9 cellular contexts compared by ENCODE assay signal in genomic region chr11:60985991-60986915, GRCh38. TPM values are rescaled to one million over a fixed set of nuclear protein-coding genes. Genes with fewer than 3 reads are reported as not detected.
A peak's percentile ranks its signal among the peaks of the same experiment; 100 is the strongest.
DNase-seq lines count a peak whose midpoint lies in the region; ATAC-seq and TF ChIP-seq lines count a peak whose summit lies in the region.
"Had no signal": no experiment of that assay in that cellular context is flagged by ENCODE, and none has a peak within 500 bp of the region (broad histone marks: within the 10 kb centered on the region; RNA-seq: fewer than 3 reads in every experiment).

No MANE protein-coding gene starts in this region.

- intact Hi-C loops in activated CD4-positive, alpha-beta T cell treated with anti-CD3 and anti-CD28 coated beads, Interleukin-2, amount 10 ng/mL, durations not matched to agents 24 days and 14 days (cut with micrococcal nuclease), result loop anchor here (1.0 to 2.0 kb wide), 8 partner anchors 8 to 131 kb away; partner anchors contain the start of gene TMEM109

- no peak overlapping the region for H3K4me3 ChIP-seq in choroid plexus epithelial cell (ENCODE audit: low read depth, low read length)
- H3K4me3 ChIP-seq: GM12878 had no signal

- no peaks in the 10 kb centered on the region for H3K27me3 Mint-ChIP-seq in activated CD4-positive, alpha-beta T cell treated with anti-CD3 and anti-CD28 coated beads, Interleukin-2, amount 10 ng/mL, durations not matched to agents 24 days and 14 days

- DNase-seq in HT-29 (ENCODE audit: low spot score) (peak; percentile 64), choroid plexus epithelial cell (ENCODE audit: low read depth) (peak; percentile 37), DMS114 treated with DMSO at 0.1 percent for 48 hours (lab: John Stamatoyannopoulos, UW; ENCODE audit: unreplicated experiment) (no peak), Ammon's horn (ENCODE audit: low spot score) (no peak)
- DNase-seq in activated CD4-positive, alpha-beta T cell treated with anti-CD3 and anti-CD28 coated beads, Interleukin-2, amount 10 ng/mL, durations not matched to agents 24 days and 14 days, result peak; percentile 95
- DNase-seq in stimulated activated CD4-positive, alpha-beta T cell treated with anti-CD3 and anti-CD28 coated beads, TNF-alpha, amount 100 ng/mL, for 48 hours (ENCODE audit: low read depth in 3 of 3), result peak; percentile 83 to 94 (median 84)

- ATAC-seq in GM19395 (IDR thresholded peaks at IDR 0.05; ENCODE audit: unreplicated experiment) (no peak), GM19452 (IDR thresholded peaks at IDR 0.05; ENCODE audit: unreplicated experiment) (no peak)
- ATAC-seq: GM12878 had no signal

- H3K36me3 Mint-ChIP-seq in activated CD4-positive, alpha-beta T cell treated with anti-CD3 and anti-CD28 coated beads, Interleukin-2, amount 10 ng/mL, durations not matched to agents 24 days and 14 days (ENCODE audit: low read depth), result peaks cover 82% of the 10 kb centered on the region

- H3K9me3 Mint-ChIP-seq in activated CD4-positive, alpha-beta T cell treated with anti-CD3 and anti-CD28 coated beads, Interleukin-2, amount 10 ng/mL, durations not matched to agents 24 days and 14 days, result no peaks in the 10 kb centered on the region

- no peak for TF ChIP-seq CTCF in choroid plexus epithelial cell (conservative IDR thresholded peaks at IDR 0.05; ENCODE audit: low read depth, low read length)

- H3K4me3 Mint-ChIP-seq in activated CD4-positive, alpha-beta T cell treated with anti-CD3 and anti-CD28 coated beads, Interleukin-2, amount 10 ng/mL, durations not matched to agents 24 days and 14 days, result peak overlapping the region; percentile 84

- peak overlapping the region; percentile 94 for H3K27ac Mint-ChIP-seq in activated CD4-positive, alpha-beta T cell treated with anti-CD3 and anti-CD28 coated beads, Interleukin-2, amount 10 ng/mL, durations not matched to agents 24 days and 14 days

- H3K4me1 Mint-ChIP-seq in activated CD4-positive, alpha-beta T cell treated with anti-CD3 and anti-CD28 coated beads, Interleukin-2, amount 10 ng/mL, durations not matched to agents 24 days and 14 days, result peaks cover 88% of the 10 kb centered on the region

RNA-seq across cellular contexts. Expression of gene CD6, which starts 14.8 kb away (rescaled TPM):
- total RNA-seq in HT-29 (2014; rRNA removed; shearing (Covaris generic)), result 0.53 and 2.1 TPM in 2 replicates
- 416 and 421 TPM in 2 replicates for total RNA-seq in activated CD4-positive, alpha-beta T cell treated with anti-CD3 and anti-CD28 coated beads, Interleukin-2, amount 10 ng/mL, durations not matched to agents 24 days and 14 days

RNA-seq across cellular contexts. Expression of gene SLC15A3, which starts 34.3 kb away (rescaled TPM):
- 1.4 and 2.6 TPM in 2 replicates for total RNA-seq in HT-29 (2014; rRNA removed; shearing (Covaris generic))
- total RNA-seq in activated CD4-positive, alpha-beta T cell treated with anti-CD3 and anti-CD28 coated beads, Interleukin-2, amount 10 ng/mL, durations not matched to agents 24 days and 14 days, result 3.0 and 4.0 TPM in 2 replicates

Comparison
In these comparisons a context has a peak if more than half of its experiments do, and no peak if none do; other contexts are left out.
1. DNase-seq: peak in HT-29 (single experiment), activated CD4-positive, alpha-beta T cell treated with anti-CD3 and anti-CD28 coated beads, Interleukin-2, amount 10 ng/mL, durations not matched to agents 24 days and 14 days (single experiment), choroid plexus epithelial cell (single experiment) and stimulated activated CD4-positive, alpha-beta T cell treated with anti-CD3 and anti-CD28 coated beads, TNF-alpha, amount 100 ng/mL, for 48 hours (3 of 3); none in DMS114 treated with DMSO at 0.1 percent for 48 hours (single experiment) and Ammon's horn (single experiment).
2. RNA of gene CD6, which starts 14.8 kb away (total RNA-seq): 416 to 421 TPM in activated CD4-positive, alpha-beta T cell treated with anti-CD3 and anti-CD28 coated beads, Interleukin-2, amount 10 ng/mL, durations not matched to agents 24 days and 14 days; 0.53 to 2.1 TPM in HT-29; every median in the first group is over 100 times any median in the second.